Comparison of ENCODE assay signal across 11 cellular contexts in the genomic region with DNA sequence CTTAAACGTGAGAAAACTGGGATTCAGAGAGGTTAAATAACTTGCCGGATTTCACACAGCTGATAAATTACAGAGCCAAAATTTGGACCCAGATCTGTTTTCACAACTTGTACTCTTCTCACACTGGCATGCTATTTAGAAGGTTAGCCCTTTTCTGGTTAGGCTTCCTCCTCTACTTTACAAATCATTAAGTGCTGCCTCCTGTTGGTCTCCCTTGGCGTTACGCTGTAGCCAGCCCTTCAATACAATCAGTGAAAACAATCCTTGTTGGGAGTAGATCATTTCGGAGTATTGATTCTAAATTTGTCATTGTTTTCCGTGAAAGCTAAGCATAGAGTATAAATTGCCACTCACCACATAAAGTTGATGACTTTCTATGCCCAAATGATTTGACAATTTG.
A peak's percentile ranks its signal among the peaks of the same experiment; 100 is the strongest.
DNase-seq lines count a peak whose midpoint lies in the region; ATAC-seq and TF ChIP-seq lines count a peak whose summit lies in the region.
"Had no signal": no experiment of that assay in that cellular context is flagged by ENCODE, and none has a peak within 500 bp of the region (broad histone marks: within the 10 kb centered on the region; RNA-seq: fewer than 3 reads in every experiment).

No MANE protein-coding gene starts in this region.

- H3K36me3 ChIP-seq in A673 (ENCODE audit: insufficient read depth, low read length, poor library complexity, severe bottlenecking) (no peaks in the 10 kb centered on the region), heart left ventricle (no peaks in the 10 kb centered on the region)
- H3K36me3 ChIP-seq: SJSA1 had no signal

- H3K27ac Mint-ChIP-seq in T-helper 17 cell, result peak overlapping the region; percentile 72

- H3K4me1 Mint-ChIP-seq in T-helper 17 cell, result peaks cover 28% of the 10 kb centered on the region

- no peak for TF ChIP-seq POLR2A in heart left ventricle (IDR thresholded peaks at IDR 0.05)

- BruUV-seq in A673 (replicated peaks; lab: Mats Ljungman, UMichigan), result no TSS peak

- no peak overlapping the region for H3K4me3 ChIP-seq in A673 (ENCODE audit: low read depth, low read length, poor library complexity, severe bottlenecking)
- no peak overlapping the region for H3K4me3 ChIP-seq in GM12864 (ENCODE audit: low read depth, low read length)
- no peak overlapping the region for H3K4me3 ChIP-seq in fibroblast of mammary gland (ENCODE audit: control insufficient read depth, low read depth, low read length)
- no peak overlapping the region for H3K4me3 ChIP-seq in heart left ventricle
- H3K4me3 ChIP-seq: SJSA1 had no signal

- 84 to 89% (median 87%) methylated on average over 6 of the region's 6 CpGs for WGBS in heart left ventricle, 4 donors

- no peaks in the 10 kb centered on the region for H3K27me3 Mint-ChIP-seq in T-helper 17 cell

- CTCF ChIA-PET in A673 (lab: Charles Lee), result no interaction called here

- no peak overlapping the region for H3K27ac ChIP-seq in A673 (ENCODE audit: low read depth, low read length, poor library complexity, severe bottlenecking)
- no peak overlapping the region for H3K27ac ChIP-seq in heart left ventricle
- H3K27ac ChIP-seq: SJSA1 had no signal

- H3K4me1 ChIP-seq in A673 (ENCODE audit: insufficient read depth, low read length, poor library complexity, severe bottlenecking) (peaks cover 17% of the 10 kb centered on the region), heart left ventricle (peaks cover 0 to 4% (median 0%) of the 10 kb centered on the region in 12 donors)
- H3K4me1 ChIP-seq: SJSA1 had no signal

- H3K36me3 Mint-ChIP-seq in T-helper 17 cell (ENCODE audit: low read depth), result no peaks in the 10 kb centered on the region

- peak; percentile 57 for TF ChIP-seq CTCF in A673 (conservative IDR thresholded peaks at IDR 0.05; ENCODE audit: low read depth, low read length)
- peak; percentile 55 for TF ChIP-seq CTCF in GM12864 (IDR thresholded peaks at IDR 0.05; ENCODE audit: low read depth, low read length, missing control alignments)
- TF ChIP-seq CTCF in fibroblast of mammary gland (conservative IDR thresholded peaks at IDR 0.05; ENCODE audit: control insufficient read depth, insufficient read depth, low read depth, low read length), result peak; percentile 34
- TF ChIP-seq CTCF in heart left ventricle (IDR thresholded peaks at IDR 0.05), result peak in 1 of 12 donors; percentile 23

- H3K27me3 ChIP-seq in A673 (replicated peaks; ENCODE audit: insufficient read depth, low read depth, low read length, poor library complexity), result no peaks in the 10 kb centered on the region
- H3K27me3 ChIP-seq in heart left ventricle, result no peaks in the 10 kb centered on the region
- H3K27me3 ChIP-seq: SJSA1 had no signal

- DNase-seq in A673 (ENCODE audit: low spot score) (no peak), GM12864 (ENCODE audit: low read depth) (no peak), T-helper 17 cell (peak in 1 of 3 donors; percentile 14), fibroblast of mammary gland (ENCODE audit: low read depth) (no peak), retina (no peak), medulla oblongata (ENCODE audit: extremely low spot score) (no peak), heart left ventricle (no peak)
- DNase-seq: midbrain, NCI-H146 had no signal

- H3K9me3 ChIP-seq in A673 (ENCODE audit: low read depth, low read length, poor library complexity, severe bottlenecking) (no peaks in the 10 kb centered on the region), T-helper 17 cell (ENCODE audit: control insufficient read depth, low read length, poor library complexity, severe bottlenecking) (no peaks in the 10 kb centered on the region), heart left ventricle (no peaks in the 10 kb centered on the region)
- H3K9me3 ChIP-seq: SJSA1 had no signal

- H3K4me3 Mint-ChIP-seq in T-helper 17 cell, result no peak overlapping the region

- ATAC-seq in T-helper 17 cell (peak; percentile 61), GM18868 (IDR thresholded peaks at IDR 0.05; ENCODE audit: unreplicated experiment) (no peak), heart left ventricle (no peak)

- POLR2A ChIA-PET in A673 (lab: Charles Lee; ENCODE audit: low non-redundant PET), result no interaction called here

- intact Hi-C loops in A673 (cut with micrococcal nuclease; ENCODE audit: unreplicated experiment), result no loop called here
- intact Hi-C loops in heart left ventricle (cut with DNase I), result no loop called here
